ENCODE assay signal across 8 cellular contexts in genomic region chr16:58814348-58814801, GRCh38.
DNase-seq lines count a peak whose midpoint lies in the region; ATAC-seq and TF ChIP-seq lines count a peak whose summit lies in the region.

No MANE protein-coding gene starts in this region.

- H3K4me1 Mint-ChIP-seq in natural killer cell, result peaks cover 6 to 14% of the 10 kb centered on the region in 2 donors

- ATAC-seq in HG02870 (IDR thresholded peaks at IDR 0.05; ENCODE audit: unreplicated experiment) (peak; percentile 86), natural killer cell (peak; percentile 48 to 81 (median 53)), upper lobe of right lung (peak; percentile 81)

- no peaks in the 10 kb centered on the region for H3K36me3 Mint-ChIP-seq in natural killer cell

- intact Hi-C loops in natural killer cell (cut with micrococcal nuclease), result no loop called here
- intact Hi-C loops in upper lobe of right lung (cut with DNase I), result no loop called here

- TF ChIP-seq CTCF in GM12865 (IDR thresholded peaks at IDR 0.05; ENCODE audit: insufficient read depth, low read depth, low read length, missing control alignments), result peak; percentile 85
- peak; percentile 95 for TF ChIP-seq CTCF in fibroblast of the aortic adventitia (IDR thresholded peaks at IDR 0.05; ENCODE audit: insufficient read depth, low read length)
- peak; percentile 79 for TF ChIP-seq CTCF in natural killer cell (IDR thresholded peaks at IDR 0.05)
- peak; percentile 82 for TF ChIP-seq CTCF in upper lobe of right lung (IDR thresholded peaks at IDR 0.05)

- no peaks in the 10 kb centered on the region for H3K4me1 ChIP-seq in upper lobe of right lung

- peak overlapping the region; percentile 47 for H3K4me3 Mint-ChIP-seq in natural killer cell

- H3K27ac Mint-ChIP-seq in natural killer cell, result no peak overlapping the region

- H3K27me3 Mint-ChIP-seq in natural killer cell (ENCODE audit: low read depth in 2 of 2), result peaks cover 6 to 8% of the 10 kb centered on the region in 2 donors

- no peak overlapping the region for H3K4me3 ChIP-seq in GM12865 (ENCODE audit: low read depth, low read length)
- peak overlapping the region; percentile 46 for H3K4me3 ChIP-seq in fibroblast of the aortic adventitia (ENCODE audit: low read depth, low read length)
- peak overlapping the region; percentile 22 for H3K4me3 ChIP-seq in upper lobe of right lung

- H3K9me3 Mint-ChIP-seq in natural killer cell, result no peaks in the 10 kb centered on the region

- no peaks in the 10 kb centered on the region for H3K9me3 ChIP-seq in upper lobe of right lung

- H3K36me3 ChIP-seq in upper lobe of right lung, result no peaks in the 10 kb centered on the region

- no peaks in the 10 kb centered on the region for H3K27me3 ChIP-seq in upper lobe of right lung

- in situ Hi-C loops in ACHN (cut with HindIII; ENCODE audit: low pct_ligation_motif_present, low pct_unique_long_range_greater_than_20kb, low sequenced_read_pairs), result no loop called here

- peak; percentile 44 for DNase-seq in ACHN
- DNase-seq in GM12865 (ENCODE audit: low read depth), result peak; percentile 47
- peak; percentile 47 for DNase-seq in NCI-H460 (ENCODE audit: extremely low read depth, low read depth)
- DNase-seq in activated T-cell treated with anti-CD3 and anti-CD28 coated beads for 48 hours (ENCODE audit: low read depth), result peak; percentile 8
- peak; percentile 54 for DNase-seq in fibroblast of the aortic adventitia (ENCODE audit: low read depth)
- DNase-seq in natural killer cell, result peak; percentile 23
- peak; percentile 65 for DNase-seq in upper lobe of right lung

- no peak overlapping the region for H3K27ac ChIP-seq in upper lobe of right lung

Comparison
In these comparisons a context has a peak if more than half of its experiments do, and no peak if none do; other contexts are left out.
1. DNase-seq: peak in every context shown above with its lines; median percentile 65 in upper lobe of right lung; 54 in fibroblast of the aortic adventitia; 47 in GM12865; 47 in NCI-H460; 44 in ACHN; 23 in natural killer cell; 8 in activated T-cell treated with anti-CD3 and anti-CD28 coated beads for 48 hours.